In genomic region chr11:62600367-62601113, GRCh38 we compare ENCODE assay signal across 8 cellular contexts. TPM values are rescaled to one million over a fixed set of nuclear protein-coding genes. Genes with fewer than 3 reads are reported as not detected.
DNase-seq lines count a peak whose midpoint lies in the region; ATAC-seq and TF ChIP-seq lines count a peak whose summit lies in the region.

No MANE protein-coding gene starts in this region.

- peak overlapping the region; percentile 96; the same call in 1 of the 2 replicates for H3K27ac ChIP-seq in HUES6 (ENCODE audit: low read depth, low read length)

- peaks cover 18% of the 10 kb centered on the region for H3K27me3 ChIP-seq in HUES6 (ENCODE audit: control insufficient read depth, insufficient read depth, low read length)

- H3K4me1 Mint-ChIP-seq in brain (peaks cover 55% of the 10 kb centered on the region), mesothelial cell of epicardium (peaks cover 33% of the 10 kb centered on the region)

- H3K4me3 ChIP-seq in AG09309 (ENCODE audit: control insufficient read depth, low read depth, low read length): peak overlapping the region; percentile 88
- H3K4me3 ChIP-seq in HUES6 (ENCODE audit: low read depth, low read length): peak overlapping the region; percentile 86

- H3K36me3 ChIP-seq in HUES6 (ENCODE audit: control insufficient read depth, insufficient read depth, low read length): peaks cover 31% of the 10 kb centered on the region

- peaks cover 24% of the 10 kb centered on the region for H3K27me3 Mint-ChIP-seq in brain
- H3K27me3 Mint-ChIP-seq in mesothelial cell of epicardium (ENCODE audit: low read depth): peaks cover 4% of the 10 kb centered on the region

- H3K9me3 Mint-ChIP-seq in brain: peaks cover 0 to 3% (median 0%) of the 10 kb centered on the region in 5 experiments
- H3K9me3 Mint-ChIP-seq in mesothelial cell of epicardium: no peaks in the 10 kb centered on the region

- TF ChIP-seq CTCF in AG09309 (IDR thresholded peaks at IDR 0.05; ENCODE audit: control insufficient read depth, insufficient read depth, low read depth, low read length, missing control alignments) (no peak), brain (conservative IDR thresholded peaks at IDR 0.05) (no peak), mesothelial cell of epicardium (IDR thresholded peaks at IDR 0.05; ENCODE audit: unreplicated experiment) (no peak)

- no peaks in the 10 kb centered on the region for H3K9me3 ChIP-seq in HUES6 (ENCODE audit: control insufficient read depth, insufficient read depth, low read depth, low read length)

- peaks cover 23% of the 10 kb centered on the region for H3K4me1 ChIP-seq in HUES6 (ENCODE audit: control insufficient read depth, insufficient read depth, low read length)

- DNase-seq in AG09309 (ENCODE audit: low read depth) (no peak), mesothelial cell of epicardium (ENCODE audit: low spot score in 2 of 2, unreplicated experiment in 2 of 2) (peak in 1 of 2 experiments; percentile 53), 8988T (no peak), NCI-H510A (lab: John Stamatoyannopoulos, UW) (no peak)

- H3K27ac Mint-ChIP-seq in brain (peak overlapping the region; percentile 94 to 99 (median 97)), mesothelial cell of epicardium (peak overlapping the region; percentile 82)

- H3K4me3 Mint-ChIP-seq in brain (peak overlapping the region; percentile 90 to 97 (median 93)), mesothelial cell of epicardium (peak overlapping the region; percentile 81)

- H3K9ac ChIP-seq in HUES6 (ENCODE audit: low read length): peak overlapping the region; percentile 97

- ATAC-seq in HG03565 (IDR thresholded peaks at IDR 0.05; ENCODE audit: unreplicated experiment) (no peak), HG03442 (IDR thresholded peaks at IDR 0.05; ENCODE audit: unreplicated experiment) (no peak)

- H3K36me3 Mint-ChIP-seq in brain: peaks cover 45% of the 10 kb centered on the region
- peaks cover 23% of the 10 kb centered on the region for H3K36me3 Mint-ChIP-seq in mesothelial cell of epicardium

RNA-seq across cellular contexts. Expression of gene MTA2, which starts 1.1 kb away (rescaled TPM):
- 111 TPM for polyA plus RNA-seq in brain (ENCODE audit: insufficient read depth, low read depth, low replicate concordance)
- total RNA-seq in mesothelial cell of epicardium: 121 to 126 TPM (median 124 TPM) in 3 replicates

RNA-seq across cellular contexts. Expression of gene TUT1, which starts 9.2 kb away (rescaled TPM):
- polyA plus RNA-seq in brain (ENCODE audit: insufficient read depth, low read depth, low replicate concordance): 28.4 TPM
- 23.7 to 26.0 TPM (median 24.2 TPM) in 3 replicates for total RNA-seq in mesothelial cell of epicardium

RNA-seq across cellular contexts. Expression of gene EML3, which starts 12.0 kb away (rescaled TPM):
- 23.3 TPM for polyA plus RNA-seq in brain (ENCODE audit: insufficient read depth, low read depth, low replicate concordance)
- total RNA-seq in mesothelial cell of epicardium: 52.2 to 54.3 TPM (median 53.3 TPM) in 3 replicates

RNA-seq across cellular contexts. Expression of gene ROM1, which starts 12.5 kb away (rescaled TPM):
- polyA plus RNA-seq in brain (ENCODE audit: insufficient read depth, low read depth, low replicate concordance): 24.3 TPM
- total RNA-seq in mesothelial cell of epicardium: 1.7 to 2.5 TPM (median 1.8 TPM) in 3 replicates

RNA-seq across cellular contexts. Expression of gene B3GAT3, which starts 21.2 kb away (rescaled TPM):
- 65.0 TPM for polyA plus RNA-seq in brain (ENCODE audit: insufficient read depth, low read depth, low replicate concordance)
- 48.1 to 56.4 TPM (median 52.6 TPM) in 3 replicates for total RNA-seq in mesothelial cell of epicardium
